In the genomic region with DNA sequence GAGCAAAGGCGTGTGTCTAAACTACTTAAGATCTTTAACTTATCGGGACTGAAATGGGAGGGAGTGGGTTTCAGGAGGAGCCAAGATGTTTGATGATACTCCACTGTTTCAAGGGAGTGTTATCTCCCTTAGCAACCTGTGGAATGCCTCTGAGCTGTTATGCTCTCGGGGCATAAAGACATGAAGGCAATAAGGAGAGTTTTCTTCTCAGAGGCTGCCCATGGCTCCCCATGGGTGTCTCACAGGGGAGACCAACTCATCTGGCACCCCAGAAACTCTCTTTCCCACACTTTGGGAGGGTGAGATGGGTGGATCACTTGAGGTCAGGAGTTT, we compare ENCODE assay signal across 24 cellular contexts.
"Had no signal": no experiment of that assay in that cellular context is flagged by ENCODE, and none has a peak within 500 bp of the region (broad histone marks: within the 10 kb centered on the region; RNA-seq: fewer than 3 reads in every experiment).

No MANE protein-coding gene starts in this region.

- H3K36me3 ChIP-seq: left ventricle myocardium inferior, prostate gland, right lobe of liver, thoracic aorta, transverse colon had no signal

- H3K4me1 ChIP-seq: left ventricle myocardium inferior, parathyroid adenoma, prostate gland, right lobe of liver, spleen, transverse colon had no signal

- H3K27me3 Mint-ChIP-seq: central memory CD8-positive, alpha-beta T cell; dendritic cell treated with granulocyte-macrophage colony-stimulating factor and Interleukin-4, amounts not matched to agents 40 ng/mL and 50 ng/mL, for 4 days; naive thymus-derived CD8-positive, alpha-beta T cell; stimulated activated naive B cell treated with anti-CD40 and anti-IgM and Interleukin-4, amounts not matched to agents 10 μg/mL and 1 μg/mL and 100 μg/mL, for 72 hours; stimulated activated naive CD8-positive, alpha-beta T cell treated with anti-CD3 and anti-CD28 coated beads, Interleukin-15, amount 100 ng/mL, for 72 hours had no signal

- DNase-seq: effector CD4-positive, alpha-beta T cell; foreskin melanocyte; kidney; left cardiac atrium; left ventricle myocardium inferior; mesenchymal stem cell; mucosa of descending colon; naive thymus-derived CD8-positive, alpha-beta T cell; occipital lobe; right lobe of liver; spleen; stimulated activated CD4-positive, alpha-beta T cell treated with anti-CD3 and anti-CD28 coated beads, Interleukin-15, amount 100 ng/mL, for 24 hours; stimulated activated CD4-positive, alpha-beta T cell treated with anti-CD3 and anti-CD28 coated beads, Interleukin-1b, Interleukin-23, amount 100 ng/mL, for 48 hours; stimulated activated CD4-positive, alpha-beta T cell treated with anti-CD3 and anti-CD28 coated beads, Interleukin-4, amount 100 ng/mL, for 4 hours; stimulated activated naive B cell treated with anti-CD40 and anti-IgM and Interleukin-4, amounts not matched to agents 10 μg/mL and 1 μg/mL and 100 μg/mL, for 72 hours; stimulated activated naive CD8-positive, alpha-beta T cell treated with anti-CD3 and anti-CD28 coated beads, Interleukin-15, amount 100 ng/mL, for 72 hours; transverse colon had no signal

- H3K27ac Mint-ChIP-seq: dendritic cell treated with granulocyte-macrophage colony-stimulating factor and Interleukin-4, amounts not matched to agents 40 ng/mL and 50 ng/mL, for 4 days; stimulated activated naive B cell treated with anti-CD40 and anti-IgM and Interleukin-4, amounts not matched to agents 10 μg/mL and 1 μg/mL and 100 μg/mL, for 72 hours had no signal

- H3K27ac ChIP-seq: hepatocyte, left ventricle myocardium inferior, parathyroid adenoma, prostate gland, right lobe of liver, spleen, thoracic aorta, transverse colon had no signal

- H3K9me3 ChIP-seq: prostate gland, right lobe of liver, transverse colon had no signal

- H3K4me3 Mint-ChIP-seq: central memory CD8-positive, alpha-beta T cell; dendritic cell treated with granulocyte-macrophage colony-stimulating factor and Interleukin-4, amounts not matched to agents 40 ng/mL and 50 ng/mL, for 4 days; naive thymus-derived CD8-positive, alpha-beta T cell; stimulated activated naive B cell treated with anti-CD40 and anti-IgM and Interleukin-4, amounts not matched to agents 10 μg/mL and 1 μg/mL and 100 μg/mL, for 72 hours; stimulated activated naive CD8-positive, alpha-beta T cell treated with anti-CD3 and anti-CD28 coated beads, Interleukin-15, amount 100 ng/mL, for 72 hours had no signal

- ATAC-seq: left cardiac atrium; mucosa of descending colon; naive thymus-derived CD8-positive, alpha-beta T cell; right lobe of liver; stimulated activated naive B cell treated with anti-CD40 and anti-IgM and Interleukin-4, amounts not matched to agents 10 μg/mL and 1 μg/mL and 100 μg/mL, for 72 hours; stimulated activated naive CD8-positive, alpha-beta T cell treated with anti-CD3 and anti-CD28 coated beads, Interleukin-15, amount 100 ng/mL, for 72 hours had no signal

- H3K27me3 ChIP-seq: hepatocyte, right lobe of liver, spleen, transverse colon had no signal

- H3K4me3 ChIP-seq: hepatocyte, left ventricle myocardium inferior, lung, mucosa of descending colon, prostate gland, right lobe of liver, spleen, thoracic aorta, transverse colon had no signal

- H3K4me1 Mint-ChIP-seq: naive thymus-derived CD8-positive, alpha-beta T cell; stimulated activated naive B cell treated with anti-CD40 and anti-IgM and Interleukin-4, amounts not matched to agents 10 μg/mL and 1 μg/mL and 100 μg/mL, for 72 hours; stimulated activated naive CD8-positive, alpha-beta T cell treated with anti-CD3 and anti-CD28 coated beads, Interleukin-15, amount 100 ng/mL, for 72 hours had no signal
